In genomic region chr21:28324690-28325089, GRCh38 we compare ENCODE assay signal across 2 cellular contexts.
A peak's percentile ranks its signal among the peaks of the same experiment; 100 is the strongest.
TF ChIP-seq lines count a peak whose summit lies in the region.

No MANE protein-coding gene starts in this region.

TF ChIP-seq in GM23338, 12 proteins besides CTCF, POLR2A, EP300 and RAD21 (continued from another document):
- TF ChIP-seq REST (IDR thresholded peaks at IDR 0.05; ENCODE audit: unreplicated experiment) (no peak), ETS1 (IDR thresholded peaks at IDR 0.05) (no peak), CREB1 (CRISPR knock-in tag; IDR thresholded peaks at IDR 0.05; ENCODE audit: low read depth) (no peak), JUNB (IDR thresholded peaks at IDR 0.05; ENCODE audit: unreplicated experiment) (no peak), ZNF331 (CRISPR knock-in tag; IDR thresholded peaks at IDR 0.05; ENCODE audit: low read depth) (no peak), ZNF462 (CRISPR knock-in tag; IDR thresholded peaks at IDR 0.05) (no peak)

TF ChIP-seq in K562, 482 proteins besides CTCF, POLR2A, EP300 and RAD21 (continued from another document):
- TF ChIP-seq MAFK (IDR thresholded peaks at IDR 0.05; ENCODE audit: low read length) = peak; percentile 82
- TF ChIP-seq GTF2B (IDR thresholded peaks at IDR 0.05; ENCODE audit: extremely low read depth, insufficient read length) = no peak
- TF ChIP-seq ETV1 (tag; conservative IDR thresholded peaks at IDR 0.05; ENCODE audit: low read depth) = no peak
- TF ChIP-seq ZNF316 (IDR thresholded peaks at IDR 0.05) = peak; percentile 84
- no peak for TF ChIP-seq DEAF1 (CRISPR knock-in tag; IDR thresholded peaks at IDR 0.05)
- TF ChIP-seq C11orf30 (IDR thresholded peaks at IDR 0.05; ENCODE audit: low read depth) = peak; percentile 58; the same call in 1 of the 2 replicates
- peak; percentile 76 for TF ChIP-seq MAFF (IDR thresholded peaks at IDR 0.05; ENCODE audit: low read length)
